Comparison of ENCODE assay signal across 8 cellular contexts in the genomic region with DNA sequence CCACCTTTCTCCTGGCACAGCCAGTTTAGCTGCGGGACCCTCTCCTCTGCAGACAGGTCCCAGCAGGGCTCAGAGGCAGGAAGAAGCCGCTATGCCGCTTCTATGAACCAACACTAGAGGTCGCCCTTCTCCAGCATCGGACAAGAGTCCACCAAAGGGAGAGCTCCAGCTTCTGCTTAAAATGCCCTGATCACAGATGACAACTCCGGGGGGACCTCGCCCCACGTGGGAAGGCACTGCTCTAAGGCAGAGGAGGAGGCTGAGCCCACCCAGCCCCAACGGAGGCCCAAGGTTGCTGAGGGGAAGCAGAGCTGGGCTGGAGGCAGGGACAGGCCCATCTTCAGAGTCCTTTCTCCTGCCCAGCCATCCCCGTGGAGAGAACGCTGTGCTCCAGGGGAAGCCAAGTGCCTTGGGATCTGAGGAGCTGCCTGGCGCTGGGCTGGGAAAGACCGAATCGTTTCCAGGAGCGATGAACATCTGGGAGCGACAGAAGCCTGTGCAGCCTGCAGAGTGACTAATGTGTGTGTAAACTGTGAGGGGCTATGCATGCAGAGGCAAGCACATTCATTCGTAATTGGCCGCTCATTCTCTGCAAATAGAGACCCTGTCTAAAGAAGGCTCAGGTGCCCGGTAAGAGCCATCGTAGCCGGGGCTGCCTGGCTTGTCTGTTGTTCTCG. TPM values are rescaled to one million over a fixed set of nuclear protein-coding genes. Genes with fewer than 3 reads are reported as not detected.
DNase-seq lines count a peak whose midpoint lies in the region; ATAC-seq lines count a peak whose summit lies in the region.

No MANE protein-coding gene starts in this region.

- DNase-seq in activated CD4-positive, alpha-beta T cell treated with anti-CD3 and anti-CD28 coated beads for 24 hours (ENCODE audit: low read depth in 2 of 2), result peak; percentile 61 to 66
- DNase-seq in dermis blood vessel endothelial cell (peak; percentile 87), lung microvascular endothelial cell (ENCODE audit: low read depth in 2 of 2) (peak; percentile 79 to 86), SKM-1 treated with dmso at 0.1 percent for 144 hours (lab: John Stamatoyannopoulos, UW; ENCODE audit: unreplicated experiment) (no peak), OCI-M1 (lab: John Stamatoyannopoulos, UW) (no peak)
- DNase-seq in stimulated activated CD8-positive, alpha-beta memory T cell treated with anti-CD3 and anti-CD28 coated beads, Interleukin-15, amount 100 ng/mL, for 1 hour (ENCODE audit: low read depth), result peak; percentile 48

- ATAC-seq in GM18517 (IDR thresholded peaks at IDR 0.05; ENCODE audit: unreplicated experiment) (peak; percentile 78), HG03342 (IDR thresholded peaks at IDR 0.05; ENCODE audit: unreplicated experiment) (peak; percentile 87)

RNA-seq across cellular contexts. Expression of gene BDH1, which starts 43.5 kb away (rescaled TPM):
- total RNA-seq in dermis blood vessel endothelial cell (4.4 and 7.2 TPM in 2 replicates), lung microvascular endothelial cell (1.6 and 1.7 TPM in 2 replicates)

Comparison
In these comparisons a context has a peak if more than half of its experiments do, and no peak if none do; other contexts are left out.
1. DNase-seq: peak in activated CD4-positive, alpha-beta T cell treated with anti-CD3 and anti-CD28 coated beads for 24 hours (2 of 2), dermis blood vessel endothelial cell (single experiment), lung microvascular endothelial cell (2 of 2) and stimulated activated CD8-positive, alpha-beta memory T cell treated with anti-CD3 and anti-CD28 coated beads, Interleukin-15, amount 100 ng/mL, for 1 hour (single experiment); none in SKM-1 treated with dmso at 0.1 percent for 144 hours (single experiment) and OCI-M1 (single experiment).